In the genomic region with DNA sequence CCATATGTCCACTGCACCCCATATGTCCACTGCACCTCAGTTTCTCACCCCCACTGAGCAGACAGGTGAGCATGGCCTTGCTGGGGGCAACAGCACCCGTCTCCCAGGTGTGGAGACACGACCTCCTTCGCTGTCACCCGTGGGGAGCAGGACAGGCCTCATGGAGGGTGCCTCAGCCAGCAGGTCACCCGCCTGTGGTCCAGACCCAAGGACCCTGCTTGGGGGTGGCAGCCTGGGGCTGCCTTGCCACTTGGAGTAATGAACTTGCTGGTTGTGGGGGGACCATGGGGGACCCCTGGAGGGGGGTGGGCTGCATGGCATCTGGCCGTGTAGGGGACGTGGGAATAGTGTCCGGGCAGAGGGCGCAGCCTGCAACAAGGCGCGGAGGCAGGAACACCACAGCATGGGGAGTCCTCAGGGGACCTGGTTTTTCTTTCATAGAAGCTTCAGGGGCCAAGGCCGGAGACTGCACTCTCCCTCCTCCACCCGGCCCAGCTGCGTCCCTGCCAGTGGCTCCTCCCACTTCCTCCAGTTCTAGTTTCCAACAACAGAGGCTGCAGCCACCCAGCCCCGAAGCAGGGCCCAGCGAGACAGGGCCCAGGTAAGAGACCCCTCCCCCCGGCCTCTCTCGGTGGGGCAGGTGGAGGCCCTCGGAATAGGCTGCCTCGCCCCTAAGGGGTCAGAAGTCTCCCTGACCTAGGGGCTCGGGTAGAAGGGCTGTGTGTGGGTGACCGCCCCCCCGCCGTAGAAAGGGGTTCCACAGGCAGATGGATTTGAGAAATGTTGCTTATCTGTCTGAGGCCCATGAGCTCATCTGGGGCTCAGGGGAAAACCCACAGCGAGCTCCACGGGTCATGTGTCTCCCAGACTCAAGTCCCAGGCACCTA, we compare ENCODE assay signal across 8 cellular contexts. TPM values are rescaled to one million over a fixed set of nuclear protein-coding genes. Genes with fewer than 3 reads are reported as not detected.
DNase-seq lines count a peak whose midpoint lies in the region; ATAC-seq and TF ChIP-seq lines count a peak whose summit lies in the region.

Gene NHLRC4 (plus strand): TSS at position 531 of the 887 bp plus-strand sequence. CDS start 1,043 bp downstream, outside the sequence.

- intact Hi-C loops in left colon (cut with DNase I, micrococcal nuclease) = no loop called here

- H3K4me1 Mint-ChIP-seq in brain = peaks cover 28% of the 10 kb centered on the region
- peaks cover 28% of the 10 kb centered on the region for H3K4me1 Mint-ChIP-seq in stimulated activated naive CD8-positive, alpha-beta T cell treated with anti-CD3 and anti-CD28 coated beads, Interleukin-15, Interleukin-2, amounts not matched to agents 100 ng/mL and 50 ng/mL, for 24 hours (ENCODE audit: low read depth)

- H3K9me2 ChIP-seq in SU-DHL-6 (replicated peaks; ENCODE audit: insufficient read depth, low read length) = no peaks in the 10 kb centered on the region

- peak; percentile 50 for TF ChIP-seq POLR2A in GM15510 (IDR thresholded peaks at IDR 0.05; ENCODE audit: borderline replicate concordance, extremely low read depth, insufficient read length)

- no peaks in the 10 kb centered on the region for H4K20me1 ChIP-seq in SU-DHL-6 (ENCODE audit: low read depth, low read length)

- no peaks in the 10 kb centered on the region for H3K27me3 ChIP-seq in SU-DHL-6 (ENCODE audit: low read length)

- no peaks in the 10 kb centered on the region for H3K36me3 Mint-ChIP-seq in brain
- H3K36me3 Mint-ChIP-seq in stimulated activated naive CD8-positive, alpha-beta T cell treated with anti-CD3 and anti-CD28 coated beads, Interleukin-15, Interleukin-2, amounts not matched to agents 100 ng/mL and 50 ng/mL, for 24 hours (ENCODE audit: low read depth) = no peaks in the 10 kb centered on the region

- H3K27ac ChIP-seq in SU-DHL-6 (ENCODE audit: low read depth, low read length) = no peak within 1 kb of the TSS

- H3K36me3 ChIP-seq in SU-DHL-6 (ENCODE audit: low read length) = no peaks in the 10 kb centered on the region

- H3K79me2 ChIP-seq in SU-DHL-6 (ENCODE audit: insufficient read depth, low read length) = no peaks in the 10 kb centered on the region

- no peaks in the 10 kb centered on the region for H3F3A ChIP-seq in SU-DHL-6 (ENCODE audit: insufficient read depth)

- H3K27ac Mint-ChIP-seq in brain = peak within 1 kb of the TSS in 3 of 5 experiments; percentile 34 to 88 (median 83)
- peak within 1 kb of the TSS; percentile 16 for H3K27ac Mint-ChIP-seq in stimulated activated naive CD8-positive, alpha-beta T cell treated with anti-CD3 and anti-CD28 coated beads, Interleukin-15, Interleukin-2, amounts not matched to agents 100 ng/mL and 50 ng/mL, for 24 hours

- DNase-seq in left colon = peak; percentile 67 to 81
- no peak for DNase-seq in RKO (ENCODE audit: low spot score)

- peak within 1 kb of the TSS; percentile 58 for H2AFZ ChIP-seq in SU-DHL-6 (ENCODE audit: low read depth, low read length, severe bottlenecking)

- H3K4me2 ChIP-seq in SU-DHL-6 (ENCODE audit: low read depth, low read length, poor library complexity, severe bottlenecking) = peak within 1 kb of the TSS; percentile 34

- H3K9me3 Mint-ChIP-seq in brain = no peaks in the 10 kb centered on the region
- no peaks in the 10 kb centered on the region for H3K9me3 Mint-ChIP-seq in stimulated activated naive CD8-positive, alpha-beta T cell treated with anti-CD3 and anti-CD28 coated beads, Interleukin-15, Interleukin-2, amounts not matched to agents 100 ng/mL and 50 ng/mL, for 24 hours

- H3K4me3 ChIP-seq in SU-DHL-6 (ENCODE audit: insufficient read depth, low read length, poor library complexity, severe bottlenecking) = no peak within 1 kb of the TSS

- H3K9ac ChIP-seq in SU-DHL-6 (ENCODE audit: low read length) = no peak within 1 kb of the TSS; the same call in 1 of the 2 replicates

- H3K9me3 ChIP-seq in SU-DHL-6 (ENCODE audit: insufficient read depth, low read length) = no peaks in the 10 kb centered on the region

- peaks cover 22% of the 10 kb centered on the region for H3K27me3 Mint-ChIP-seq in brain
- H3K27me3 Mint-ChIP-seq in stimulated activated naive CD8-positive, alpha-beta T cell treated with anti-CD3 and anti-CD28 coated beads, Interleukin-15, Interleukin-2, amounts not matched to agents 100 ng/mL and 50 ng/mL, for 24 hours = peaks cover 6% of the 10 kb centered on the region

- peak; percentile 50 for ATAC-seq in HG03571 (IDR thresholded peaks at IDR 0.05; ENCODE audit: unreplicated experiment)
- ATAC-seq in left colon = peak; percentile 48
- no peak for ATAC-seq in GM21367 (IDR thresholded peaks at IDR 0.05; ENCODE audit: unreplicated experiment)

- no peak for TF ChIP-seq CTCF in SU-DHL-6 (IDR thresholded peaks at IDR 0.05; ENCODE audit: insufficient read depth, low read length, poor library complexity, severe bottlenecking)
- TF ChIP-seq CTCF in brain (conservative IDR thresholded peaks at IDR 0.05) = no peak

- peak within 1 kb of the TSS in 3 of 5 experiments; percentile 38 to 73 (median 71) for H3K4me3 Mint-ChIP-seq in brain
- peak within 1 kb of the TSS; percentile 35 for H3K4me3 Mint-ChIP-seq in stimulated activated naive CD8-positive, alpha-beta T cell treated with anti-CD3 and anti-CD28 coated beads, Interleukin-15, Interleukin-2, amounts not matched to agents 100 ng/mL and 50 ng/mL, for 24 hours

RNA-seq across cellular contexts. Expression of gene NHLRC4, which starts in this region (rescaled TPM):
- 0.36 TPM for polyA plus RNA-seq in brain (ENCODE audit: insufficient read depth, low read depth, low replicate concordance)
- total RNA-seq in left colon = under 1 TPM in 1 of 2 donors, not detected in 1; 0.36 TPM

Comparison
In these comparisons a context has a peak if more than half of its experiments do, and no peak if none do; other contexts are left out.
1. Peak in DNase-seq and ATAC-seq in left colon; RNA of the gene not detected or under 1 TPM.